22 cellular contexts compared by ENCODE assay signal in genomic region chrY:7377091-7377490, GRCh38.
"Had no signal": no experiment of that assay in that cellular context is flagged by ENCODE, and none has a peak within 500 bp of the region (broad histone marks: within the 10 kb centered on the region; RNA-seq: fewer than 3 reads in every experiment).

No MANE protein-coding gene starts in this region.

- H3K27me3 Mint-ChIP-seq: activated CD8-positive, alpha-beta memory T cell treated with anti-CD3 and anti-CD28 coated beads, Interleukin-2, amount 10 ng/mL, durations not matched to agents 7 days and 5 days; progenitor cell of endocrine pancreas had no signal

- H3K27ac Mint-ChIP-seq: activated CD8-positive, alpha-beta memory T cell treated with anti-CD3 and anti-CD28 coated beads, Interleukin-2, amount 10 ng/mL, durations not matched to agents 7 days and 5 days; nephron; progenitor cell of endocrine pancreas had no signal

- H3K27ac ChIP-seq: body of pancreas, colonic mucosa, esophagus squamous epithelium, right atrium auricular region, stomach, testis, upper lobe of right lung had no signal

- H3K36me3 ChIP-seq: colonic mucosa, right atrium auricular region had no signal

- DNase-seq: activated CD4-positive, alpha-beta T cell treated with anti-CD3 and anti-CD28 coated beads, Interleukin-2, amount 50 U/mL, for 4 hours; activated CD4-positive, CD25-positive, alpha-beta regulatory T cell; activated CD8-positive, alpha-beta memory T cell treated with anti-CD3 and anti-CD28 coated beads, Interleukin-2, amount 10 ng/mL, durations not matched to agents 7 days and 5 days; activated effector memory CD4-positive, alpha-beta T cell treated with anti-CD3 and anti-CD28 coated beads, Interleukin-2, amount 50 U/mL, for 16 hours; activated T-cell treated with anti-CD3 and anti-CD28 coated beads, Interleukin-2, amount 50 U/mL, for 1 hour; amygdala; body of pancreas; central memory CD4-positive, alpha-beta T cell; colonic mucosa; esophagus squamous epithelium; foreskin melanocyte; head of caudate nucleus; kidney glomerular epithelial cell; mesendoderm; occipital lobe; small intestine; stomach; testis; upper lobe of right lung had no signal

- H3K9me3 ChIP-seq: body of pancreas, colonic mucosa, esophagus squamous epithelium, right atrium auricular region, stomach, testis, upper lobe of right lung had no signal

- H3K4me1 ChIP-seq: body of pancreas, colonic mucosa, esophagus squamous epithelium, right atrium auricular region, stomach, testis, upper lobe of right lung had no signal

- H3K4me3 Mint-ChIP-seq: activated CD8-positive, alpha-beta memory T cell treated with anti-CD3 and anti-CD28 coated beads, Interleukin-2, amount 10 ng/mL, durations not matched to agents 7 days and 5 days; nephron had no signal

- H3K4me3 ChIP-seq: body of pancreas, colonic mucosa, esophagus squamous epithelium, right atrium auricular region, stomach, testis, upper lobe of right lung had no signal

- H3K27me3 ChIP-seq: body of pancreas, colonic mucosa, esophagus squamous epithelium, right atrium auricular region, stomach, testis, upper lobe of right lung had no signal

- H3K4me1 Mint-ChIP-seq: nephron had no signal

- ATAC-seq: activated CD8-positive, alpha-beta memory T cell treated with anti-CD3 and anti-CD28 coated beads, Interleukin-2, amount 10 ng/mL, durations not matched to agents 7 days and 5 days; body of pancreas; upper lobe of right lung had no signal

- H3K9me3 Mint-ChIP-seq: nephron had no signal
